ENCODE assay signal across 10 cellular contexts in genomic region chr9:23751614-23752013, GRCh38.
"Had no signal": no experiment of that assay in that cellular context is flagged by ENCODE, and none has a peak within 500 bp of the region (broad histone marks: within the 10 kb centered on the region; RNA-seq: fewer than 3 reads in every experiment).

No MANE protein-coding gene starts in this region.

- ATAC-seq: HCT116 had no signal

- H3K27ac Mint-ChIP-seq: H9, HFFc6 had no signal

- H3K36me3 ChIP-seq: HAP-1 had no signal

- H3K9me3 ChIP-seq: HAP-1 had no signal

- FAIRE-seq: H1, H54 had no signal

- H3K9me3 Mint-ChIP-seq: H9 had no signal

- H3K4me3 ChIP-seq: GM23248, HAP-1 had no signal

- H3K4me3 Mint-ChIP-seq: H9, HFFc6 had no signal

- DNase-seq: GM23248, GOT3, H7, H9, HCEC 1CT, HFFc6 had no signal

- H3K9ac ChIP-seq: GM23248 had no signal

- H2AFZ ChIP-seq: GM23248 had no signal

- H3K27ac ChIP-seq: GM23248 had no signal
